Comparison of ENCODE assay signal across 8 cellular contexts in the genomic region with DNA sequence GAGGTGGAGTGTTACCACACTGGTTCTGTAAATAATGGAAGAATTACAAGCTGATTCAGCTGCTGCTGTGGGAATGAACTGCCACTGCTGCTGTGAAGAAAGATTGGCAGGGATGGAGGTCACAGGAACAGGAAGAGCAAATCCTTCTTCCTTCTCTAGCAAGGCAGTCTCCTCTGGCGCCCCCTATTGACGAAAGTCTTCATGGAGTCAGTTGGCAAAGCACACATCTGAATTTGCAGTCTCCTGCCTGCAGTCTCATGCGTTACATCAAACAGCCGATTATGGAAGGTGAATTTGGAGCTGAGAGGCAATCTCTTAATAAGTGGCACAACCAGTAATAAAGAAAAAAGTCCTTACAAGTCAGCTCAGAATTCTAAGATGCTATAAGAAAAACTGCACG.
DNase-seq lines count a peak whose midpoint lies in the region; ATAC-seq, FAIRE-seq and TF ChIP-seq lines count a peak whose summit lies in the region.

No MANE protein-coding gene starts in this region.

- CTCF ChIA-PET in AG04450 (lab: Charles Lee) = interaction anchor here (0.7 to 1.4 kb wide), 11 partner anchors 12 to 371 kb away, joined by 3 to 5 read pairs (median 4); no protein-coding TSS in a partner anchor
- CTCF ChIA-PET in CD8-positive, alpha-beta memory T cell (lab: Charles Lee) = no interaction called here

- 40 to 54% (median 44%) methylated on average over 5 of the region's 5 CpGs for WGBS in psoas muscle, 3 donors

- no peak overlapping the region for H3K27ac ChIP-seq in AG04450 (ENCODE audit: low read depth, low read length)
- H3K27ac ChIP-seq in RWPE2 (ENCODE audit: poor library complexity, severe bottlenecking) = no peak overlapping the region
- H3K27ac ChIP-seq in psoas muscle = no peak overlapping the region
- H3K27ac ChIP-seq in CD8-positive, alpha-beta memory T cell (ENCODE audit: low read depth, low read length) = no peak overlapping the region

- intact Hi-C loops in psoas muscle (cut with DNase I) = loop anchor here (10.0 kb wide), 2 partner anchors 95 to 365 kb away; no protein-coding TSS in a partner anchor

- H3K27me3 ChIP-seq in AG04450 (ENCODE audit: control insufficient read depth, insufficient read depth, low read length) = no peaks in the 10 kb centered on the region
- no peaks in the 10 kb centered on the region for H3K27me3 ChIP-seq in RWPE2 (ENCODE audit: insufficient read depth, poor library complexity, severe bottlenecking)
- H3K27me3 ChIP-seq in psoas muscle (ENCODE audit: insufficient read depth in 3 of 3, low read length in 2 of 3) = no peaks in the 10 kb centered on the region
- H3K27me3 ChIP-seq in CD8-positive, alpha-beta memory T cell (ENCODE audit: insufficient read depth, low read length, poor library complexity, severe bottlenecking) = no peaks in the 10 kb centered on the region

- H3K4me3 ChIP-seq in AG04450 (ENCODE audit: low read depth, low read length) (no peak overlapping the region), RWPE2 (ENCODE audit: severe bottlenecking) (no peak overlapping the region), fibroblast of the aortic adventitia (ENCODE audit: low read depth, low read length) (no peak overlapping the region), psoas muscle (no peak overlapping the region)
- no peak overlapping the region for H3K4me3 ChIP-seq in CD8-positive, alpha-beta memory T cell (ENCODE audit: low read length)

- peaks cover 6% of the 10 kb centered on the region; the same call in 1 of the 2 replicates for H3K9me3 ChIP-seq in AG04450 (ENCODE audit: control insufficient read depth, insufficient read depth, low read length)
- H3K9me3 ChIP-seq in RWPE2 (ENCODE audit: severe bottlenecking) = no peaks in the 10 kb centered on the region
- no peaks in the 10 kb centered on the region for H3K9me3 ChIP-seq in psoas muscle
- no peaks in the 10 kb centered on the region for H3K9me3 ChIP-seq in CD8-positive, alpha-beta memory T cell (ENCODE audit: low read length)

- DNase-seq in AG04450 (ENCODE audit: low read depth, low spot score) = no peak
- peak; percentile 15 for DNase-seq in H54 (ENCODE audit: insufficient read length, low spot score)
- no peak for DNase-seq in RWPE2 (ENCODE audit: low spot score)
- peak; percentile 54 for DNase-seq in fibroblast of the aortic adventitia (ENCODE audit: low read depth)
- peak; percentile 31 to 59 for DNase-seq in psoas muscle
- no peak for DNase-seq in CD8-positive, alpha-beta memory T cell
- no peak for DNase-seq in amniotic stem cell (lab: John Stamatoyannopoulos, UW)

- TF ChIP-seq POLR2A in H54 (IDR thresholded peaks at IDR 0.05; ENCODE audit: low read depth, low read length) = no peak

- H3K36me3 Mint-ChIP-seq in CD8-positive, alpha-beta memory T cell = no peaks in the 10 kb centered on the region

- ATAC-seq in RWPE2 (ENCODE audit: low read depth) (no peak), psoas muscle (peak in 3 of 4 donors; percentile 44 to 68 (median 59)), HG03139 (IDR thresholded peaks at IDR 0.05; ENCODE audit: unreplicated experiment) (no peak)

- H3K4me1 Mint-ChIP-seq in CD8-positive, alpha-beta memory T cell = no peaks in the 10 kb centered on the region

- H3K4me3 Mint-ChIP-seq in CD8-positive, alpha-beta memory T cell = no peak overlapping the region

- H3K27me3 Mint-ChIP-seq in CD8-positive, alpha-beta memory T cell = peaks cover 0 to 3% of the 10 kb centered on the region in 2 donors

- H3K36me3 ChIP-seq in RWPE2 (ENCODE audit: low read depth) (no peaks in the 10 kb centered on the region), psoas muscle (ENCODE audit: insufficient read depth in 1 of 2, low read depth in 1 of 2) (no peaks in the 10 kb centered on the region)
- H3K36me3 ChIP-seq in CD8-positive, alpha-beta memory T cell (ENCODE audit: insufficient read depth, low read length) = no peaks in the 10 kb centered on the region

- H3K4me1 ChIP-seq in RWPE2 (ENCODE audit: insufficient read depth, poor library complexity, severe bottlenecking) = no peaks in the 10 kb centered on the region
- no peaks in the 10 kb centered on the region for H3K4me1 ChIP-seq in psoas muscle
- H3K4me1 ChIP-seq in CD8-positive, alpha-beta memory T cell (ENCODE audit: insufficient read depth, low read length) = no peaks in the 10 kb centered on the region

- POLR2A ChIA-PET in AG04450 (lab: Yijun Ruan, JAX) = no interaction called here
- POLR2A ChIA-PET in CD8-positive, alpha-beta memory T cell (lab: Charles Lee) = no interaction called here

- FAIRE-seq in H54 (lab: Jason Lieb, UNC) = peak; percentile 27

- H3K27ac Mint-ChIP-seq in CD8-positive, alpha-beta memory T cell = no peak overlapping the region

- peaks cover 1 to 15% (median 10%) of the 10 kb centered on the region in 5 donors for H3K9me3 Mint-ChIP-seq in CD8-positive, alpha-beta memory T cell

- TF ChIP-seq CTCF in AG04450 (IDR thresholded peaks at IDR 0.05; ENCODE audit: low read depth, low read length) = peak; percentile 53
- peak; percentile 3 for TF ChIP-seq CTCF in RWPE2 (IDR thresholded peaks at IDR 0.05; ENCODE audit: poor library complexity, severe bottlenecking)
- peak; percentile 55 for TF ChIP-seq CTCF in fibroblast of the aortic adventitia (IDR thresholded peaks at IDR 0.05; ENCODE audit: insufficient read depth, low read length)
- peak; percentile 58 for TF ChIP-seq CTCF in psoas muscle (IDR thresholded peaks at IDR 0.05)

Comparison
In these comparisons a context has a peak if more than half of its experiments do, and no peak if none do; other contexts are left out.
1. DNase-seq: peak in H54 (single experiment), fibroblast of the aortic adventitia (single experiment) and psoas muscle (2 of 2); none in AG04450 (single experiment), RWPE2 (single experiment), CD8-positive, alpha-beta memory T cell (0 of 5) and amniotic stem cell (single experiment).
2. CTCF ChIP-seq: peak in every context shown above with its lines; median percentile 58 in psoas muscle; 55 in fibroblast of the aortic adventitia; 53 in AG04450; 3 in RWPE2.
3. ATAC-seq: peak in psoas muscle (3 of 4); none in RWPE2 (single experiment) and HG03139 (single experiment).